Comparison of ENCODE assay signal across 1 cellular context in the genomic region with DNA sequence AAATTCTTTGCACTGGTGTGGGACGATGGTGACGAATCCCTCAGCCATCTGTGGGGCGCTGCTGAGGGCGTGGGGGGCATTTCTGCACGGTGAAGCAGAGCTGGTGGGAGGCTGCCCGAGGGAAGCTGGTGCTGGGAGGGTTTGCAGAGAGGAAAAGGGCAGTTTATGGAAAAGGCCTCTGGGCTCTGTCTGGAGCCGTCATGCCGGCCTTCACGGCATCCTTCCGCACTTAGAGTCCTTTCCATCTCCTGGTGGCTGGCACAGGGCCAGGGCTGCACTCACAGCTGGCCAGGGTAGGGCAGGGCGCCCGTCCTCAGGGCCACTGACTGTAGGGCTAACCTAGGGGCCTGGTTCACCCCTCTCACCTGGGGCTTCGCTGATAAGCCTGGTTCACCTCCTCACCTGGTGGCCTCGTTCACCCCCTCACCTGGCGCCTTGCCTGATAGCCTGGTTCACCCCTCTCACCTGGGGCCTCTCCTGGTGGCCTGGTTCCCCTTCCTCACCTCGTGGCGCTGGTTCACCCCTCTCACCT.
TF ChIP-seq lines count a peak whose summit lies in the region.

No MANE protein-coding gene starts in this region.

TF ChIP-seq in HepG2, 621 proteins besides CTCF, POLR2A, EP300 and RAD21:
- TF ChIP-seq, protein P1, sequence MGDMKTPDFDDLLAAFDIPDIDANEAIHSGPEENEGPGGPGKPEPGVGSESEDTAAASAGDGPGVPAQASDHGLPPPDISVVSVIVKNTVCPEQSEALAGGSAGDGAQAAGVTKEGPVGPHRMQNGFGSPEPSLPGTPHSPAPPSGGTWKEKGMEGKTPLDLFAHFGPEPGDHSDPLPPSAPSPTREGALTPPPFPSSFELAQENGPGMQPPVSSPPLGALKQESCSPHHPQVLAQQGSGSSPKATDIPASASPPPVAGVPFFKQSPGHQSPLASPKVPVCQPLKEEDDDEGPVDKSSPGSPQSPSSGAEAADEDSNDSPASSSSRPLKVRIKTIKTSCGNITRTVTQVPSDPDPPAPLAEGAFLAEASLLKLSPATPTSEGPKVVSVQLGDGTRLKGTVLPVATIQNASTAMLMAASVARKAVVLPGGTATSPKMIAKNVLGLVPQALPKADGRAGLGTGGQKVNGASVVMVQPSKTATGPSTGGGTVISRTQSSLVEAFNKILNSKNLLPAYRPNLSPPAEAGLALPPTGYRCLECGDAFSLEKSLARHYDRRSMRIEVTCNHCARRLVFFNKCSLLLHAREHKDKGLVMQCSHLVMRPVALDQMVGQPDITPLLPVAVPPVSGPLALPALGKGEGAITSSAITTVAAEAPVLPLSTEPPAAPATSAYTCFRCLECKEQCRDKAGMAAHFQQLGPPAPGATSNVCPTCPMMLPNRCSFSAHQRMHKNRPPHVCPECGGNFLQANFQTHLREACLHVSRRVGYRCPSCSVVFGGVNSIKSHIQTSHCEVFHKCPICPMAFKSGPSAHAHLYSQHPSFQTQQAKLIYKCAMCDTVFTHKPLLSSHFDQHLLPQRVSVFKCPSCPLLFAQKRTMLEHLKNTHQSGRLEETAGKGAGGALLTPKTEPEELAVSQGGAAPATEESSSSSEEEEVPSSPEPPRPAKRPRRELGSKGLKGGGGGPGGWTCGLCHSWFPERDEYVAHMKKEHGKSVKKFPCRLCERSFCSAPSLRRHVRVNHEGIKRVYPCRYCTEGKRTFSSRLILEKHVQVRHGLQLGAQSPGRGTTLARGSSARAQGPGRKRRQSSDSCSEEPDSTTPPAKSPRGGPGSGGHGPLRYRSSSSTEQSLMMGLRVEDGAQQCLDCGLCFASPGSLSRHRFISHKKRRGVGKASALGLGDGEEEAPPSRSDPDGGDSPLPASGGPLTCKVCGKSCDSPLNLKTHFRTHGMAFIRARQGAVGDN (CRISPR knock-in tag; IDR thresholded peaks at IDR 0.05), result peak; percentile 4; the same call in 1 of the 2 replicates
- TF ChIP-seq, protein P2, sequence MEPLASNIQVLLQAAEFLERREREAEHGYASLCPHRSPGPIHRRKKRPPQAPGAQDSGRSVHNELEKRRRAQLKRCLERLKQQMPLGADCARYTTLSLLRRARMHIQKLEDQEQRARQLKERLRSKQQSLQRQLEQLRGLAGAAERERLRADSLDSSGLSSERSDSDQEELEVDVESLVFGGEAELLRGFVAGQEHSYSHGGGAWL (CRISPR knock-in tag; IDR thresholded peaks at IDR 0.05), result no peak
- TF ChIP-seq, protein P3, sequence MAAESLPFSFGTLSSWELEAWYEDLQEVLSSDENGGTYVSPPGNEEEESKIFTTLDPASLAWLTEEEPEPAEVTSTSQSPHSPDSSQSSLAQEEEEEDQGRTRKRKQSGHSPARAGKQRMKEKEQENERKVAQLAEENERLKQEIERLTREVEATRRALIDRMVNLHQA (CRISPR knock-in tag; IDR thresholded peaks at IDR 0.05), result no peak
- TF ChIP-seq ZSCAN9 (CRISPR knock-in tag; IDR thresholded peaks at IDR 0.05; ENCODE audit: borderline replicate concordance) (no peak), DR1 (CRISPR knock-in tag; IDR thresholded peaks at IDR 0.05) (no peak), KDM5B (CRISPR knock-in tag; IDR thresholded peaks at IDR 0.05; ENCODE audit: borderline replicate concordance) (no peak), GTF2F1 (IDR thresholded peaks at IDR 0.05; ENCODE audit: low read length) (no peak), EZH2 (conservative IDR thresholded peaks at IDR 0.05; ENCODE audit: low read depth, low read length) (peak; percentile 71; the same call in 1 of the 2 replicates), ZFYVE20 (CRISPR knock-in tag; IDR thresholded peaks at IDR 0.05; ENCODE audit: borderline replicate concordance, low read depth) (no peak)
- TF ChIP-seq, protein P4, sequence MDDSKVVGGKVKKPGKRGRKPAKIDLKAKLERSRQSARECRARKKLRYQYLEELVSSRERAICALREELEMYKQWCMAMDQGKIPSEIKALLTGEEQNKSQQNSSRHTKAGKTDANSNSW (CRISPR knock-in tag; IDR thresholded peaks at IDR 0.05; ENCODE audit: borderline replicate concordance), result no peak
TF ChIP-seq in HepG2: peak in this region for 2.
